ENCODE assay signal across 14 cellular contexts in genomic region chr10:124341768-124342135, GRCh38.
DNase-seq lines count a peak whose midpoint lies in the region; ATAC-seq and TF ChIP-seq lines count a peak whose summit lies in the region.
"Had no signal": no experiment of that assay in that cellular context is flagged by ENCODE, and none has a peak within 500 bp of the region (broad histone marks: within the 10 kb centered on the region; RNA-seq: fewer than 3 reads in every experiment).

No MANE protein-coding gene starts in this region.

- no peaks in the 10 kb centered on the region for H3K9me3 Mint-ChIP-seq in activated B cell treated with CpG ODN at 0.5 μM for 24 hours
- no peaks in the 10 kb centered on the region for H3K9me3 Mint-ChIP-seq in immature natural killer cell
- H3K9me3 Mint-ChIP-seq: CD8-positive, alpha-beta memory T cell had no signal

- no peaks in the 10 kb centered on the region for H3K36me3 ChIP-seq in right atrium auricular region
- H3K36me3 ChIP-seq: right lobe of liver had no signal

- H3K4me3 ChIP-seq in right atrium auricular region, result no peak overlapping the region
- H3K4me3 ChIP-seq: hepatocyte, right lobe of liver had no signal

- intact Hi-C loops in cardiac septum (cut with DNase I), result no loop called here
- intact Hi-C loops in activated B cell treated with CpG ODN at 0.5 μM for 24 hours (cut with micrococcal nuclease), result no loop called here

- H3K27ac Mint-ChIP-seq in activated B cell treated with CpG ODN at 0.5 μM for 24 hours (peak overlapping the region; percentile 21), immature natural killer cell (peak overlapping the region; percentile 43 to 94 (median 73))

- H3K27me3 ChIP-seq in right atrium auricular region, result no peaks in the 10 kb centered on the region
- H3K27me3 ChIP-seq: hepatocyte, right lobe of liver had no signal

- H3K27me3 Mint-ChIP-seq in activated B cell treated with CpG ODN at 0.5 μM for 24 hours, result no peaks in the 10 kb centered on the region
- H3K27me3 Mint-ChIP-seq in immature natural killer cell (ENCODE audit: low read depth in 3 of 3), result peaks cover 6 to 8% (median 8%) of the 10 kb centered on the region in 3 donors

- H3K4me1 ChIP-seq in right atrium auricular region, result no peaks in the 10 kb centered on the region
- H3K4me1 ChIP-seq: right lobe of liver had no signal

- H3K4me1 Mint-ChIP-seq in activated B cell treated with CpG ODN at 0.5 μM for 24 hours, result peaks cover 17% of the 10 kb centered on the region
- peaks cover 16 to 26% of the 10 kb centered on the region in 2 donors for H3K4me1 Mint-ChIP-seq in immature natural killer cell

- no peaks in the 10 kb centered on the region for H3K9me3 ChIP-seq in right atrium auricular region
- H3K9me3 ChIP-seq: right lobe of liver had no signal

- POLR2A ChIA-PET in activated B cell treated with CpG ODN at 0.5 μM for 24 hours (lab: Charles Lee), result no interaction called here

- ATAC-seq in activated B cell treated with CpG ODN at 0.5 μM for 24 hours (ENCODE audit: low read depth), result peak; percentile 67

- H3K36me3 Mint-ChIP-seq in activated B cell treated with CpG ODN at 0.5 μM for 24 hours (ENCODE audit: low read depth), result no peaks in the 10 kb centered on the region
- no peaks in the 10 kb centered on the region for H3K36me3 Mint-ChIP-seq in immature natural killer cell
- H3K36me3 Mint-ChIP-seq: CD8-positive, alpha-beta memory T cell had no signal

- H3K27ac ChIP-seq in right atrium auricular region, result no peak overlapping the region
- H3K27ac ChIP-seq: hepatocyte, right lobe of liver had no signal

- CTCF ChIA-PET in activated B cell treated with CpG ODN at 0.5 μM for 24 hours (lab: Charles Lee), result no interaction called here

- peak; percentile 26 for DNase-seq in cardiac septum (ENCODE audit: low spot score)
- no peak for DNase-seq in right atrium auricular region (ENCODE audit: low spot score)
- no peak for DNase-seq in activated B cell treated with CpG ODN at 0.5 μM for 24 hours
- DNase-seq in immature natural killer cell, result peak; percentile 66 to 75 (median 73)
- no peak for DNase-seq in NCI-H774 (lab: John Stamatoyannopoulos, UW)
- no peak for DNase-seq in D341Med (ENCODE audit: low spot score)
- no peak for DNase-seq in C1 segment of cervical spinal cord (lab: John Stamatoyannopoulos, UW)
- no peak for DNase-seq in H4 (ENCODE audit: low spot score)
- DNase-seq: amygdala, midbrain, T-helper 9 cell had no signal

- TF ChIP-seq CTCF in right atrium auricular region (IDR thresholded peaks at IDR 0.05) (no peak), activated B cell treated with CpG ODN at 0.5 μM for 24 hours (IDR thresholded peaks at IDR 0.05) (no peak)

- H3K4me3 Mint-ChIP-seq in activated B cell treated with CpG ODN at 0.5 μM for 24 hours, result no peak overlapping the region
- H3K4me3 Mint-ChIP-seq in immature natural killer cell, result peak overlapping the region in 3 of 5 donors; percentile 0 to 8 (median 7)

Comparison
In these comparisons a context has a peak if more than half of its experiments do, and no peak if none do; other contexts are left out.
1. DNase-seq: peak in cardiac septum (single experiment) and immature natural killer cell (3 of 3); none in right atrium auricular region (single experiment), activated B cell treated with CpG ODN at 0.5 μM for 24 hours (single experiment), NCI-H774 (single experiment), D341Med (single experiment), C1 segment of cervical spinal cord (0 of 14) and H4 (single experiment).